In genomic region chr15:61571026-61571425, GRCh38 we compare ENCODE assay signal across 28 cellular contexts.
"Had no signal": no experiment of that assay in that cellular context is flagged by ENCODE, and none has a peak within 500 bp of the region (broad histone marks: within the 10 kb centered on the region; RNA-seq: fewer than 3 reads in every experiment).

No MANE protein-coding gene starts in this region.

- H3K4me3 ChIP-seq: stomach, suprapubic skin, testis, thoracic aorta, tibial artery, tibial nerve, transverse colon, upper lobe of left lung, upper lobe of right lung, uterus, vagina had no signal

- H3K4me3 Mint-ChIP-seq: stimulated activated effector memory CD8-positive, alpha-beta T cell treated with anti-CD3 and anti-CD28 coated beads, Interleukin-12 subunit alpha, Interleukin-12 subunit beta, amount 100 ng/mL, for 72 hours; stimulated activated memory B cell treated with anti-CD40 and anti-IgM and Interleukin-4, amounts not matched to agents 10 μg/mL and 1 μg/mL and 100 μg/mL, for 72 hours; stimulated activated naive CD8-positive, alpha-beta T cell treated with anti-CD3 and anti-CD28 coated beads, Interleukin-15, amount 100 ng/mL, for 72 hours; stimulated activated naive CD8-positive, alpha-beta T cell treated with anti-CD3 and anti-CD28 coated beads, Interleukin-15, Interleukin-2, amounts not matched to agents 100 ng/mL and 50 ng/mL, for 24 hours; type B pancreatic cell had no signal

- H3K4me1 Mint-ChIP-seq: stimulated activated effector memory CD8-positive, alpha-beta T cell treated with anti-CD3 and anti-CD28 coated beads, Interleukin-12 subunit alpha, Interleukin-12 subunit beta, amount 100 ng/mL, for 72 hours; stimulated activated memory B cell treated with anti-CD40 and anti-IgM and Interleukin-4, amounts not matched to agents 10 μg/mL and 1 μg/mL and 100 μg/mL, for 72 hours; stimulated activated naive CD8-positive, alpha-beta T cell treated with anti-CD3 and anti-CD28 coated beads, Interleukin-15, amount 100 ng/mL, for 72 hours had no signal

- H3K27ac Mint-ChIP-seq: stimulated activated effector memory CD8-positive, alpha-beta T cell treated with anti-CD3 and anti-CD28 coated beads, Interleukin-12 subunit alpha, Interleukin-12 subunit beta, amount 100 ng/mL, for 72 hours; stimulated activated memory B cell treated with anti-CD40 and anti-IgM and Interleukin-4, amounts not matched to agents 10 μg/mL and 1 μg/mL and 100 μg/mL, for 72 hours; stimulated activated naive CD8-positive, alpha-beta T cell treated with anti-CD3 and anti-CD28 coated beads, Interleukin-15, amount 100 ng/mL, for 72 hours; stimulated activated naive CD8-positive, alpha-beta T cell treated with anti-CD3 and anti-CD28 coated beads, Interleukin-15, Interleukin-2, amounts not matched to agents 100 ng/mL and 50 ng/mL, for 24 hours; type B pancreatic cell had no signal

- ATAC-seq: stimulated activated effector memory CD8-positive, alpha-beta T cell treated with anti-CD3 and anti-CD28 coated beads, Interleukin-12 subunit alpha, Interleukin-12 subunit beta, amount 100 ng/mL, for 72 hours; stimulated activated memory B cell treated with anti-CD40 and anti-IgM and Interleukin-4, amounts not matched to agents 10 μg/mL and 1 μg/mL and 100 μg/mL, for 72 hours; stimulated activated naive CD8-positive, alpha-beta T cell treated with anti-CD3 and anti-CD28 coated beads, Interleukin-15, amount 100 ng/mL, for 72 hours; stimulated activated naive CD8-positive, alpha-beta T cell treated with anti-CD3 and anti-CD28 coated beads, Interleukin-15, Interleukin-2, amounts not matched to agents 100 U/mL and 50 U/mL, for 24 hours; upper lobe of right lung had no signal

- H3K36me3 Mint-ChIP-seq: stimulated activated effector memory CD8-positive, alpha-beta T cell treated with anti-CD3 and anti-CD28 coated beads, Interleukin-12 subunit alpha, Interleukin-12 subunit beta, amount 100 ng/mL, for 72 hours; stimulated activated memory B cell treated with anti-CD40 and anti-IgM and Interleukin-4, amounts not matched to agents 10 μg/mL and 1 μg/mL and 100 μg/mL, for 72 hours; type B pancreatic cell had no signal

- H3K27me3 ChIP-seq: stomach, suprapubic skin, testis, tibial artery, tibial nerve, transverse colon, upper lobe of left lung, upper lobe of right lung, uterus, vagina had no signal

- H3K4me1 ChIP-seq: stomach, suprapubic skin, testis, tibial artery, tibial nerve, transverse colon, upper lobe of left lung, upper lobe of right lung, uterus, vagina had no signal

- H3K27me3 Mint-ChIP-seq: stimulated activated memory B cell treated with anti-CD40 and anti-IgM and Interleukin-4, amounts not matched to agents 10 μg/mL and 1 μg/mL and 100 μg/mL, for 72 hours had no signal

- H3K9me3 ChIP-seq: stomach, suprapubic skin, testis, thoracic aorta, tibial artery, tibial nerve, transverse colon, upper lobe of left lung, upper lobe of right lung, uterus, vagina had no signal

- H3K9me3 Mint-ChIP-seq: stimulated activated effector memory CD8-positive, alpha-beta T cell treated with anti-CD3 and anti-CD28 coated beads, Interleukin-12 subunit alpha, Interleukin-12 subunit beta, amount 100 ng/mL, for 72 hours; stimulated activated memory B cell treated with anti-CD40 and anti-IgM and Interleukin-4, amounts not matched to agents 10 μg/mL and 1 μg/mL and 100 μg/mL, for 72 hours; stimulated activated naive CD8-positive, alpha-beta T cell treated with anti-CD3 and anti-CD28 coated beads, Interleukin-15, amount 100 ng/mL, for 72 hours; type B pancreatic cell had no signal

- H3K27ac ChIP-seq: stomach, suprapubic skin, testis, thoracic aorta, tibial artery, tibial nerve, transverse colon, upper lobe of left lung, upper lobe of right lung, uterus, vagina had no signal

- H3K36me3 ChIP-seq: stomach, suprapubic skin, thoracic aorta, tibial artery, tibial nerve, transverse colon, upper lobe of left lung, upper lobe of right lung, uterus, vagina had no signal

- DNase-seq: stimulated activated CD4-positive, alpha-beta T cell treated with anti-CD3 and anti-CD28 coated beads, Interleukin-1b, Interleukin-23, amount 100 ng/mL, for 48 hours; stimulated activated CD4-positive, alpha-beta T cell treated with anti-CD3 and anti-CD28 coated beads, Interleukin-2, amount 100 ng/mL, for 24 hours; stimulated activated CD4-positive, alpha-beta T cell treated with anti-CD3 and anti-CD28 coated beads, Interleukin-2, amount 100 ng/mL, for 48 hours; stimulated activated CD4-positive, alpha-beta T cell treated with anti-CD3 and anti-CD28 coated beads, Interleukin-4, amount 100 ng/mL, for 1 hour; stimulated activated CD4-positive, alpha-beta T cell treated with anti-CD3 and anti-CD28 coated beads, Interleukin-4, amount 100 ng/mL, for 24 hours; stimulated activated CD4-positive, alpha-beta T cell treated with anti-CD3 and anti-CD28 coated beads, Interleukin-4, amount 100 ng/mL, for 4 hours; stimulated activated CD8-positive, alpha-beta memory T cell treated with anti-CD3 and anti-CD28 coated beads, Interleukin-4, amount 100 ng/mL, for 48 hours; stimulated activated naive CD4-positive, alpha-beta T cell; stimulated activated naive CD4-positive, alpha-beta T cell treated with Interleukin-2 at 50 U/mL for 16 hours; stimulated activated naive CD8-positive, alpha-beta T cell treated with anti-CD3 and anti-CD28 coated beads, Interleukin-15, amount 100 ng/mL, for 72 hours; stimulated activated naive CD8-positive, alpha-beta T cell treated with anti-CD3 and anti-CD28 coated beads, Interleukin-15, Interleukin-2, amounts not matched to agents 100 U/mL and 50 U/mL, for 24 hours; stomach; substantia nigra; testis; tibial artery; transverse colon; trophoblast cell; upper lobe of left lung; upper lobe of right lung; uterus had no signal
